1 cellular context compared by ENCODE assay signal in genomic region chr10:51421853-51422252, GRCh38.
TF ChIP-seq lines count a peak whose summit lies in the region.

No MANE protein-coding gene starts in this region.

TF ChIP-seq in IMR-90, 13 proteins besides CTCF, POLR2A, EP300 and RAD21 (continued from another document):
- TF ChIP-seq RCOR1 (IDR thresholded peaks at IDR 0.05; ENCODE audit: insufficient replicate concordance, low read length) (no peak), CEBPB (IDR thresholded peaks at IDR 0.05; ENCODE audit: low read depth, low read length) (no peak), MAFK (IDR thresholded peaks at IDR 0.05; ENCODE audit: low read depth, low read length) (no peak), CHD1 (IDR thresholded peaks at IDR 0.05; ENCODE audit: low read depth, low read length) (no peak), RFX5 (IDR thresholded peaks at IDR 0.05; ENCODE audit: low read depth, low read length) (no peak), USF2 (IDR thresholded peaks at IDR 0.05; ENCODE audit: low read depth, low read length) (no peak), NFE2L2 (IDR thresholded peaks at IDR 0.05; ENCODE audit: low read depth, low read length) (no peak), MAZ (IDR thresholded peaks at IDR 0.05; ENCODE audit: borderline replicate concordance, low read depth, low read length) (no peak), ELK1 (IDR thresholded peaks at IDR 0.05; ENCODE audit: borderline replicate concordance, low read depth, low read length) (no peak)
